ENCODE assay signal across 12 cellular contexts in the genomic region with DNA sequence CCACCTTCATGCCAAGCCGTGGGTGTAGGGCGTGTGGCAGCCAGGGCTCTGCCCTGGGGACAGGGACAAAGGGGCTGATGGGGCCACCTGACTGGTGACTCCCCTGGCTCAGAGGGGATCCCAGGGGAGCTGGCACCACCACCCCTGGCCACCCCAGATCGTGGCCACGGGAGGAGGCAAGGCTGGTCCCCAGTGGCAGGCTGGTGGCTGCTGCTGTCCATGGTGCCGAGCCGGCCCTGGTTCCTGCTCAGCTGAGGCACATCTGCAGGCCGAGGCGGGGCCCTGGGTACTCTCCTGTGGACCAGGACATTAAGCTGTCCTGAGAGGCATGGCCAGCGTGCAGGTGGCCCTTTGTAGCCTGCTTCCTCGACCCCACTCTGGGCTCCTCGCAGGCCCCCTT. TPM values are rescaled to one million over a fixed set of nuclear protein-coding genes. Genes with fewer than 3 reads are reported as not detected.
DNase-seq lines count a peak whose midpoint lies in the region; ATAC-seq, FAIRE-seq and TF ChIP-seq lines count a peak whose summit lies in the region.
"Had no signal": no experiment of that assay in that cellular context is flagged by ENCODE, and none has a peak within 500 bp of the region (broad histone marks: within the 10 kb centered on the region; RNA-seq: fewer than 3 reads in every experiment).

No MANE protein-coding gene starts in this region.

- H3K27me3 ChIP-seq in H7 (ENCODE audit: control insufficient read depth, insufficient read depth, low read length), result no peaks in the 10 kb centered on the region
- no peaks in the 10 kb centered on the region for H3K27me3 ChIP-seq in Panc1 (ENCODE audit: control insufficient read depth, insufficient read depth, low read length)
- H3K27me3 ChIP-seq in K562 (ENCODE audit: control insufficient read depth in 2 of 2, insufficient read depth in 2 of 2, low read length in 2 of 2), result peaks cover 3 to 32% of the 10 kb centered on the region in 2 experiments; a peak in 3 of 5 replicates
- no peaks in the 10 kb centered on the region for H3K27me3 ChIP-seq in thyroid gland
- H3K27me3 ChIP-seq: BE2C had no signal

- H3K4me3 ChIP-seq in H7 (ENCODE audit: insufficient read depth, low read depth, low read length), result no peak overlapping the region
- H3K4me3 ChIP-seq in Panc1 (ENCODE audit: low read depth in 2 of 2, low read length in 2 of 2), result no peak overlapping the region
- no peak overlapping the region for H3K4me3 ChIP-seq in K562
- H3K4me3 ChIP-seq in thyroid gland (replicated peaks in 1 of 3), result no peak overlapping the region

- H3K9ac ChIP-seq in K562 (ENCODE audit: insufficient read depth in 1 of 2, low read depth in 2 of 2, low read length in 2 of 2), result no peak overlapping the region

- H3K9me3 ChIP-seq in Panc1 (ENCODE audit: control insufficient read depth, insufficient read depth, low read depth, low read length) (no peaks in the 10 kb centered on the region), K562 (replicated peaks; ENCODE audit: control insufficient read depth, insufficient read depth, low read depth, low read length) (no peaks in the 10 kb centered on the region), thyroid gland (no peaks in the 10 kb centered on the region)
- H3K9me3 ChIP-seq: BE2C had no signal

- ATAC-seq in Panc1, result 0 out of 2 replicates have a peak, but pooled peaks have one; percentile 18
- peak; percentile 53 for ATAC-seq in K562
- no peak for ATAC-seq in omental fat pad (ENCODE audit: low FRiP score)

- H3K27ac ChIP-seq in Panc1 (ENCODE audit: low read length) (no peak overlapping the region), K562 (ENCODE audit: extremely low read depth, low read depth, low read length) (no peak overlapping the region), thyroid gland (peak overlapping the region; percentile 91 to 96 (median 94))

- peaks cover 3% of the 10 kb centered on the region for H3K9me1 ChIP-seq in K562 (ENCODE audit: control insufficient read depth, insufficient read depth, low read length)

- peaks cover 19% of the 10 kb centered on the region for H4K20me1 ChIP-seq in K562 (replicated peaks; ENCODE audit: control insufficient read depth, insufficient read depth, low read length)

- CTCF ChIA-PET in Panc1 (lab: Charles Lee), result no interaction called here
- CTCF ChIA-PET in K562 (lab: Yijun Ruan, JAX; ENCODE audit: low intra/inter-chr PET ratio), result no interaction called here

- no TSS peak for BruUV-seq in Panc1 (replicated peaks; lab: Mats Ljungman, UMichigan)
- no TSS peak for BruUV-seq in K562 (replicated peaks; lab: Mats Ljungman, UMichigan)

- TF ChIP-seq EP300 in K562 (IDR thresholded peaks at IDR 0.05; ENCODE audit: low read length), result no peak

- no peak overlapping the region for H2AFZ ChIP-seq in K562 (ENCODE audit: low read depth, low read length)

- no peaks in the 10 kb centered on the region for H3K79me2 ChIP-seq in K562 (ENCODE audit: control insufficient read depth, insufficient read depth, low read length)

- H3K36me3 ChIP-seq in H7 (replicated peaks; ENCODE audit: control insufficient read depth, insufficient read depth, low read length), result no peaks in the 10 kb centered on the region
- H3K36me3 ChIP-seq in Panc1 (ENCODE audit: control insufficient read depth, insufficient read depth, low read length), result no peaks in the 10 kb centered on the region
- H3K36me3 ChIP-seq in K562 (ENCODE audit: control insufficient read depth, insufficient read depth, low read length), result no peaks in the 10 kb centered on the region
- no peaks in the 10 kb centered on the region for H3K36me3 ChIP-seq in thyroid gland
- H3K36me3 ChIP-seq: BE2C had no signal

- TF ChIP-seq POLR2A in K562 (conservative IDR thresholded peaks at IDR 0.05) (no peak), thyroid gland (IDR thresholded peaks at IDR 0.05) (no peak)

- DNase-seq in H7 (peak; percentile 73), Panc1 (ENCODE audit: low read depth, low spot score) (no peak), K562 (ENCODE audit: extremely low read depth in 1 of 4, low spot score in 3 of 4) (peak in 2 of 4 experiments; percentile 56 to 57), thyroid gland (peak; percentile 46 to 56), omental fat pad (ENCODE audit: low spot score) (no peak), NCI-H524 (lab: John Stamatoyannopoulos, UW) (no peak)
- DNase-seq in stimulated activated CD8-positive, alpha-beta memory T cell treated with anti-CD3 and anti-CD28 coated beads, Interleukin-4, amount 100 ng/mL, for 48 hours, result no peak
- DNase-seq: GOT3, NCI-H2029 treated with DMSO at 0.1 percent for 48 hours, NCI-H510A treated with DMSO at 0.1 percent for 48 hours had no signal

- peaks cover 42% of the 10 kb centered on the region for H3K4me1 ChIP-seq in Panc1 (ENCODE audit: control insufficient read depth, insufficient read depth, low read length)
- peaks cover 0 to 70% of the 10 kb centered on the region in 2 experiments; a peak in 3 of 5 replicates for H3K4me1 ChIP-seq in K562 (replicated peaks in 1 of 2; ENCODE audit: control insufficient read depth in 2 of 2, insufficient read depth in 2 of 2, low read length in 2 of 2)
- peaks cover 37 to 45% of the 10 kb centered on the region in 2 donors for H3K4me1 ChIP-seq in thyroid gland

- in situ Hi-C loops in Panc1 (cut with HindIII; ENCODE audit: low pct_unique_long_range_greater_than_20kb, low sequenced_read_pairs), result no loop called here
- in situ Hi-C loops in K562 (cut with MboI), result no loop called here

- FAIRE-seq in K562 (lab: Jason Lieb, UNC), result no peak

- WGBS in K562 (ENCODE audit: insufficient coverage, low coverage, missing lambda C conversion rate), result 2% methylated on average over 11 of the region's 11 CpGs
- WGBS in thyroid gland, 2 donors, result 87% methylated on average over 3 of the region's 11 CpGs; no CpG with 5 or more reads in 1 of the 2 donors

- no peak for TF ChIP-seq RAD21 in K562 (CRISPR knock-in tag; conservative IDR thresholded peaks at IDR 0.05 in 1 of 2, IDR thresholded peaks at IDR 0.05 in 1 of 2)

- TF ChIP-seq CTCF in Panc1 (IDR thresholded peaks at IDR 0.05) (no peak), K562 (IDR thresholded peaks at IDR 0.05 in 2 of 3, conservative IDR thresholded peaks at IDR 0.05 in 1 of 3; ENCODE audit: insufficient read depth in 2 of 3, low read depth in 1 of 3, low read length in 3 of 3) (no peak), thyroid gland (IDR thresholded peaks at IDR 0.05) (no peak), omental fat pad (IDR thresholded peaks at IDR 0.05) (no peak)

- H3K4me2 ChIP-seq in K562 (ENCODE audit: insufficient read depth, low read length), result no peak overlapping the region

- intact Hi-C loops in Panc1 (cut with micrococcal nuclease; ENCODE audit: unreplicated experiment) (no loop called here), K562 (cut with micrococcal nuclease) (no loop called here), thyroid gland (cut with DNase I) (no loop called here)

- POLR2A ChIA-PET in Panc1 (lab: Charles Lee) (no interaction called here), K562 (lab: Yijun Ruan, JAX) (interaction anchor here (0.7 kb wide), 1 partner anchor 318 kb away, joined by 3 read pairs; no protein-coding TSS in a partner anchor)

RNA-seq across cellular contexts. Expression of gene PLCH2, which starts 6.5 kb away (rescaled TPM):
- total RNA-seq in H7 (2014; rRNA removed; shearing (Covaris generic)), result 0.24 and 0.37 TPM in 2 replicates
- total RNA-seq in Panc1 (2021; ENCODE audit: unreplicated experiment), result 41.2 TPM
- polyA plus RNA-seq in Panc1 (2012; ENCODE audit: insufficient read length), result 69.7 TPM
- 0.07 TPM in 1 of 2 replicates, not detected in the other for total RNA-seq in K562 (2011; cell fraction: chromatin; rRNA removed; ENCODE audit: low replicate concordance)
- total RNA-seq in K562 (2011; cell fraction: nucleolus; rRNA removed), result not detected in 2 replicates
- not detected in 2 replicates for total RNA-seq in K562 (2011; cell fraction: nucleoplasm; rRNA removed)
- not detected in 2 replicates for total RNA-seq in K562 (2014; rRNA removed)
- total RNA-seq in K562 (2014; rRNA removed; fragmentation: Illumina TruSeq; extraction: Trizol), result not detected in 2 replicates
- not detected in 2 replicates for total RNA-seq in K562 (2015; rRNA removed; fragmentation: Illumina TruSeq; extraction: Trizol)
- total RNA-seq in K562 (2021), result 0.04 and 0.16 TPM in 2 replicates
- polyA plus RNA-seq in K562 (2011; rRNA removed), result not detected in 2 replicates
- not detected in 2 replicates for polyA plus RNA-seq in K562 (2011; cell fraction: cytosol; rRNA removed)
- polyA plus RNA-seq in K562 (2011; cell fraction: nucleus; rRNA removed), result 0.01 and 0.04 TPM in 2 replicates
- not detected in 2 replicates for polyA plus RNA-seq in K562 (2012)
- polyA plus RNA-seq in K562 (2014; fragmentation: Illumina TruSeq; extraction: Trizol), result not detected in 2 replicates
- not detected for polyA plus RNA-seq in K562 (2014; fragmentation: Nextera tagmentation; extraction: Ambion mirVana)
- polyA plus RNA-seq in K562 (2014; rRNA removed), result not detected in 2 replicates
- not detected in 2 replicates for polyA minus RNA-seq in K562 (2011; rRNA and poly(A)+ RNA removed)
- not detected in 2 replicates for polyA minus RNA-seq in K562 (2011; cell fraction: cytosol; rRNA and poly(A)+ RNA removed)
- not detected in 2 replicates for polyA minus RNA-seq in K562 (2011; cell fraction: nucleus; rRNA and poly(A)+ RNA removed)
- 1 to 10 TPM in 2 of 4 donors, under 1 TPM in 2; 0.29 to 2.2 (median 0.76) TPM for total RNA-seq in thyroid gland
- 1 to 10 TPM in 1 of 4 donors, under 1 TPM in 3; 0.16 to 1.7 (median 0.44) TPM for total RNA-seq in omental fat pad

RNA-seq across cellular contexts. Expression of gene PANK4, which starts 43.8 kb away (rescaled TPM):
- 62.5 and 79.0 TPM in 2 replicates for total RNA-seq in H7 (2014; rRNA removed; shearing (Covaris generic))
- total RNA-seq in Panc1 (2021; ENCODE audit: unreplicated experiment) (35.9 TPM), K562 (2014; rRNA removed) (39.6 and 50.7 TPM in 2 replicates), K562 (2014; rRNA removed; fragmentation: Illumina TruSeq; extraction: Trizol) (15.3 and 19.2 TPM in 2 replicates), K562 (2015; rRNA removed; fragmentation: Illumina TruSeq; extraction: Trizol) (29.7 and 32.0 TPM in 2 replicates), K562 (2021) (55.6 and 61.3 TPM in 2 replicates), thyroid gland (10 to 100 TPM; 29.3 to 39.9 (median 38.0) TPM), omental fat pad (10 to 100 TPM; 15.1 to 38.1 (median 27.4) TPM)
- 26.7 TPM for polyA plus RNA-seq in Panc1 (2012; ENCODE audit: insufficient read length)
- 114 and 307 TPM in 2 replicates for total RNA-seq in K562 (2011; cell fraction: chromatin; rRNA removed; ENCODE audit: low replicate concordance)
- 194 and 202 TPM in 2 replicates for total RNA-seq in K562 (2011; cell fraction: nucleolus; rRNA removed)
- total RNA-seq in K562 (2011; cell fraction: nucleoplasm; rRNA removed), result 119 and 146 TPM in 2 replicates
- polyA plus RNA-seq in K562 (2011; rRNA removed) (23.3 and 39.3 TPM in 2 replicates), K562 (2014; fragmentation: Illumina TruSeq; extraction: Trizol) (31.5 and 31.8 TPM in 2 replicates), K562 (2014; fragmentation: Nextera tagmentation; extraction: Ambion mirVana) (1 to 10 TPM in 1 of 2 experiments, under 1 TPM in 1; 0.93 to 1.4 TPM), K562 (2014; rRNA removed) (41.3 and 42.3 TPM in 2 replicates)
- polyA plus RNA-seq in K562 (2011; cell fraction: cytosol; rRNA removed), result 21.3 and 25.3 TPM in 2 replicates
- polyA plus RNA-seq in K562 (2011; cell fraction: nucleus; rRNA removed), result 181 and 249 TPM in 2 replicates
- 28.4 and 32.3 TPM in 2 replicates for polyA plus RNA-seq in K562 (2012)
- polyA minus RNA-seq in K562 (2011; rRNA and poly(A)+ RNA removed), result 22.3 and 22.4 TPM in 2 replicates
- 35.2 and 42.6 TPM in 2 replicates for polyA minus RNA-seq in K562 (2011; cell fraction: cytosol; rRNA and poly(A)+ RNA removed)
- 116 and 142 TPM in 2 replicates for polyA minus RNA-seq in K562 (2011; cell fraction: nucleus; rRNA and poly(A)+ RNA removed)

RNA-seq across cellular contexts. Expression of gene HES5, which starts 47.5 kb away (rescaled TPM):
- total RNA-seq in H7 (2014; rRNA removed; shearing (Covaris generic)), result 0.07 and 0.33 TPM in 2 replicates
- total RNA-seq in Panc1 (2021; ENCODE audit: unreplicated experiment), result not detected
- not detected for polyA plus RNA-seq in Panc1 (2012; ENCODE audit: insufficient read length)
- total RNA-seq in K562 (2011; cell fraction: chromatin; rRNA removed; ENCODE audit: low replicate concordance), result not detected in 2 replicates
- not detected in 2 replicates for total RNA-seq in K562 (2011; cell fraction: nucleolus; rRNA removed)
- total RNA-seq in K562 (2011; cell fraction: nucleoplasm; rRNA removed), result not detected in 2 replicates
- total RNA-seq in K562 (2014; rRNA removed), result not detected in 2 replicates
- total RNA-seq in K562 (2014; rRNA removed; fragmentation: Illumina TruSeq; extraction: Trizol), result not detected in 2 replicates
- total RNA-seq in K562 (2015; rRNA removed; fragmentation: Illumina TruSeq; extraction: Trizol), result not detected in 2 replicates
- total RNA-seq in K562 (2021), result not detected in 2 replicates
- not detected in 2 replicates for polyA plus RNA-seq in K562 (2011; rRNA removed)
- 0.04 TPM in 1 of 2 replicates, not detected in the other for polyA plus RNA-seq in K562 (2011; cell fraction: cytosol; rRNA removed)
- polyA plus RNA-seq in K562 (2011; cell fraction: nucleus; rRNA removed), result not detected in 2 replicates
- not detected in 2 replicates for polyA plus RNA-seq in K562 (2012)
- not detected in 2 replicates for polyA plus RNA-seq in K562 (2014; fragmentation: Illumina TruSeq; extraction: Trizol)
- polyA plus RNA-seq in K562 (2014; fragmentation: Nextera tagmentation; extraction: Ambion mirVana), result not detected
- polyA plus RNA-seq in K562 (2014; rRNA removed), result not detected in 2 replicates
- not detected in 2 replicates for polyA minus RNA-seq in K562 (2011; rRNA and poly(A)+ RNA removed)
- polyA minus RNA-seq in K562 (2011; cell fraction: cytosol; rRNA and poly(A)+ RNA removed), result not detected in 2 replicates
- polyA minus RNA-seq in K562 (2011; cell fraction: nucleus; rRNA and poly(A)+ RNA removed), result not detected in 2 replicates
- total RNA-seq in thyroid gland, result not detected
- total RNA-seq in omental fat pad, result not detected
- polyA plus RNA-seq: AG04450 had no signal

Comparison
In these comparisons a context has a peak if more than half of its experiments do, and no peak if none do; other contexts are left out.
1. DNase-seq: peak in H7 (single experiment) and thyroid gland (2 of 2); none in Panc1 (single experiment), omental fat pad (single experiment), NCI-H524 (0 of 2) and stimulated activated CD8-positive, alpha-beta memory T cell treated with anti-CD3 and anti-CD28 coated beads, Interleukin-4, amount 100 ng/mL, for 48 hours (single experiment).
2. H3K27ac ChIP-seq: peak in thyroid gland (3 of 3); none in Panc1 (single experiment) and K562 (single experiment).
3. RNA of gene PLCH2, which starts 6.5 kb away (total RNA-seq): 41.2 TPM in Panc1 (single experiment); 0.29 to 2.2 TPM in thyroid gland, 0.16 to 1.7 TPM in omental fat pad, 0.24 to 0.37 TPM in H7 and 0.04 to 0.16 TPM in K562; every median in the first group is over 10 times any median in the second.